ENCODE assay signal across 7 cellular contexts in genomic region chr19:36013280-36014028, GRCh38. TPM values are rescaled to one million over a fixed set of nuclear protein-coding genes. Genes with fewer than 3 reads are reported as not detected.
DNase-seq lines count a peak whose midpoint lies in the region; ATAC-seq and TF ChIP-seq lines count a peak whose summit lies in the region.

No MANE protein-coding gene starts in this region.

- H3K4me3 ChIP-seq in iPS-11a (ENCODE audit: low read depth, low read length) = peak overlapping the region; percentile 78

- TF ChIP-seq CTCF in activated CD8-positive, alpha-beta T cell treated with anti-CD3 and anti-CD28 coated beads for 36 hours (IDR thresholded peaks at IDR 0.05) = no peak

- peaks cover 31% of the 10 kb centered on the region for H3K4me1 Mint-ChIP-seq in activated CD8-positive, alpha-beta T cell treated with anti-CD3 and anti-CD28 coated beads for 36 hours (ENCODE audit: low read depth)
- H3K4me1 Mint-ChIP-seq in stimulated activated naive CD8-positive, alpha-beta T cell treated with anti-CD3 and anti-CD28 coated beads, Interleukin-15, amount 100 ng/mL, for 72 hours = peaks cover 58% of the 10 kb centered on the region

- CTCF ChIA-PET in activated CD8-positive, alpha-beta T cell treated with anti-CD3 and anti-CD28 coated beads for 36 hours (lab: Charles Lee) = interaction anchor here (1.0 to 1.2 kb wide), 3 partner anchors 17 to 67 kb away, joined by 3 to 4 read pairs (median 3); partner anchors contain the start of gene THAP8

- H3K4me3 Mint-ChIP-seq in activated CD8-positive, alpha-beta T cell treated with anti-CD3 and anti-CD28 coated beads for 36 hours = peak overlapping the region; percentile 97
- H3K4me3 Mint-ChIP-seq in stimulated activated naive CD8-positive, alpha-beta T cell treated with anti-CD3 and anti-CD28 coated beads, Interleukin-15, amount 100 ng/mL, for 72 hours = peak overlapping the region; percentile 93 to 99

- ATAC-seq in HG02759 (IDR thresholded peaks at IDR 0.05; ENCODE audit: unreplicated experiment) (peak; percentile 0), GM21447 (IDR thresholded peaks at IDR 0.05; ENCODE audit: unreplicated experiment) (no peak), HG02885 (IDR thresholded peaks at IDR 0.05; ENCODE audit: poor library complexity, unreplicated experiment) (no peak)
- ATAC-seq in activated CD8-positive, alpha-beta T cell treated with anti-CD3 and anti-CD28 coated beads for 36 hours = no peak
- no peak for ATAC-seq in stimulated activated naive CD8-positive, alpha-beta T cell treated with anti-CD3 and anti-CD28 coated beads, Interleukin-15, amount 100 ng/mL, for 72 hours

- POLR2A ChIA-PET in activated CD8-positive, alpha-beta T cell treated with anti-CD3 and anti-CD28 coated beads for 36 hours (lab: Charles Lee) = interaction anchor here (0.5 to 1.4 kb wide), 3 partner anchors 8 to 90 kb away, joined by 3 to 6 read pairs (median 3); partner anchors contain the start of gene SDHAF1

- H3K36me3 Mint-ChIP-seq in activated CD8-positive, alpha-beta T cell treated with anti-CD3 and anti-CD28 coated beads for 36 hours (ENCODE audit: low read depth) = peaks cover 11% of the 10 kb centered on the region

- H3K9me3 Mint-ChIP-seq in activated CD8-positive, alpha-beta T cell treated with anti-CD3 and anti-CD28 coated beads for 36 hours = no peaks in the 10 kb centered on the region
- no peaks in the 10 kb centered on the region for H3K9me3 Mint-ChIP-seq in stimulated activated naive CD8-positive, alpha-beta T cell treated with anti-CD3 and anti-CD28 coated beads, Interleukin-15, amount 100 ng/mL, for 72 hours

- DNase-seq in activated CD8-positive, alpha-beta T cell treated with anti-CD3 and anti-CD28 coated beads for 36 hours = peak; percentile 14
- no peak for DNase-seq in stimulated activated naive CD8-positive, alpha-beta T cell treated with anti-CD3 and anti-CD28 coated beads, Interleukin-15, amount 100 ng/mL, for 72 hours
- DNase-seq in HK-2 (ENCODE audit: unreplicated experiment) = no peak

- intact Hi-C loops in activated CD8-positive, alpha-beta T cell treated with anti-CD3 and anti-CD28 coated beads for 36 hours (cut with micrococcal nuclease) = no loop called here

- H3K27ac Mint-ChIP-seq in activated CD8-positive, alpha-beta T cell treated with anti-CD3 and anti-CD28 coated beads for 36 hours = peak overlapping the region; percentile 97
- H3K27ac Mint-ChIP-seq in stimulated activated naive CD8-positive, alpha-beta T cell treated with anti-CD3 and anti-CD28 coated beads, Interleukin-15, amount 100 ng/mL, for 72 hours = peak overlapping the region; percentile 89 to 96

- no peaks in the 10 kb centered on the region for H3K27me3 Mint-ChIP-seq in activated CD8-positive, alpha-beta T cell treated with anti-CD3 and anti-CD28 coated beads for 36 hours
- no peaks in the 10 kb centered on the region for H3K27me3 Mint-ChIP-seq in stimulated activated naive CD8-positive, alpha-beta T cell treated with anti-CD3 and anti-CD28 coated beads, Interleukin-15, amount 100 ng/mL, for 72 hours

RNA-seq across cellular contexts. Expression of gene ALKBH6, which starts 0.6 kb away (rescaled TPM):
- total RNA-seq in activated CD8-positive, alpha-beta T cell treated with anti-CD3 and anti-CD28 coated beads for 36 hours = 10 to 100 TPM; 36.5 to 37.5 TPM

RNA-seq across cellular contexts. Expression of gene SYNE4, which starts 4.8 kb away (rescaled TPM):
- total RNA-seq in activated CD8-positive, alpha-beta T cell treated with anti-CD3 and anti-CD28 coated beads for 36 hours = 1 to 10 TPM; 2.4 to 3.3 TPM

RNA-seq across cellular contexts. Expression of gene SDHAF1, which starts 18.5 kb away (rescaled TPM):
- 10 to 100 TPM; 22.8 to 24.7 TPM for total RNA-seq in activated CD8-positive, alpha-beta T cell treated with anti-CD3 and anti-CD28 coated beads for 36 hours

RNA-seq across cellular contexts. Expression of gene CLIP3, which starts 19.2 kb away (rescaled TPM):
- total RNA-seq in activated CD8-positive, alpha-beta T cell treated with anti-CD3 and anti-CD28 coated beads for 36 hours = 1 to 10 TPM in 1 of 2 experiments, under 1 TPM in 1; 0.74 to 1.2 TPM

RNA-seq across cellular contexts. Expression of gene THAP8, which starts 40.6 kb away (rescaled TPM):
- total RNA-seq in activated CD8-positive, alpha-beta T cell treated with anti-CD3 and anti-CD28 coated beads for 36 hours = 1 to 10 TPM; 3.4 to 3.7 TPM
